Comparison of ENCODE assay signal across 16 cellular contexts in the genomic region with DNA sequence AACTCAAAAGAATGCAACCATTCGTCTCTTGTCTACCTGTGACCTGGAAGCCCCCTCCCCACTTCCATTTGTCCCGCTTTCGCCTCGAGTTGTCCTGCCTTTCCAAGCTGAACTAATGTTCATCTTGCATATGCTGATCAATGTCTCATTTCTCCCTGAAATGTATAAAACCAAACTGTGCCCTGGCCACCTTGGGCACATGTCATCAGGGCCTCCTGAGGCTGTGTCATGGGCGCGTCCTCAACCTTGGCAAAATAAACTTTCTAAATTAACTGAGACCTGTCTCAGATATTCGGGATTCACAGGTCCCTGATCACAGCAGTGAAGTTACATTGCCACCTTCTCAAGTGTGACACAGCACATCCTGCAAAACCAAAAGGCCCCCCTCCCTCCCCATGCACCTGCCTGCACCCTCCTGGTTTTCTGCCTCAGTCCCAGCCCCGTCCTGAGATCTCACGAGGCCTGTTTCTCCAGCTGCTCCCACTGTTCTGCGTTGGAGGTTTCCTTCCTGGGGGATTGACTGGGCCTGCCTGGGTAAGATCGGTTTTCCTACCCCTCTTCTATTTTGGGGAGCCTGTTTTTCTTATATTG.
"Had no signal": no experiment of that assay in that cellular context is flagged by ENCODE, and none has a peak within 500 bp of the region (broad histone marks: within the 10 kb centered on the region; RNA-seq: fewer than 3 reads in every experiment).

No MANE protein-coding gene starts in this region.

- H3K36me3 Mint-ChIP-seq: activated naive CD4-positive, alpha-beta T cell treated with anti-CD3 and anti-CD28 coated beads, Interleukin-2, amount 50 U/mL, for 72 hours; natural killer cell treated with Interleukin-12 subunit alpha and Interleukin-12 subunit beta and Interleukin-15 and Interleukin-18, amount 100 ng/mL, for 72 hours had no signal

- H3K36me3 ChIP-seq: left lung, prostate gland, spleen had no signal

- ATAC-seq: activated naive CD4-positive, alpha-beta T cell treated with anti-CD3 and anti-CD28 coated beads, Interleukin-2, amount 50 U/mL, for 72 hours; natural killer cell treated with Interleukin-12 subunit alpha and Interleukin-12 subunit beta and Interleukin-15 and Interleukin-18, amount 100 ng/mL, for 72 hours had no signal

- H3K4me3 ChIP-seq: left lung, prostate gland had no signal

- H3K27ac ChIP-seq: left lung, prostate gland had no signal

- H3K9me3 ChIP-seq: left lung, prostate gland, spleen had no signal

- H3K27ac Mint-ChIP-seq: activated naive CD4-positive, alpha-beta T cell treated with anti-CD3 and anti-CD28 coated beads, Interleukin-2, amount 50 U/mL, for 72 hours; activated T-helper 2 cell treated with anti-CD3 and anti-CD28 coated beads, Interferon-gamma antibody, Interleukin-2, Interleukin-4, amounts not matched to agents 10 μg/mL and 5 μg/mL and 100 μg/mL, durations not matched to agents 14 hours and 24 hours and 36 hours; natural killer cell treated with Interleukin-12 subunit alpha and Interleukin-12 subunit beta and Interleukin-15 and Interleukin-18, amount 100 ng/mL, for 72 hours had no signal

- H3K4me1 ChIP-seq: prostate gland had no signal

- DNase-seq: activated CD4-positive, CD25-positive, alpha-beta regulatory T cell treated with anti-CD3 and anti-CD28 coated beads, Interleukin-2, amount 50 U/mL, for 72 hours; activated T-cell treated with anti-CD3 and anti-CD28 coated beads, Interleukin-2, amount 50 U/mL, for 1 hour; cortex of kidney; effector CD4-positive, alpha-beta T cell; foreskin fibroblast; hippocampal formation; kidney; mammary epithelial cell; spleen; T1000 had no signal

- H3K4me3 Mint-ChIP-seq: central memory CD8-positive, alpha-beta T cell; natural killer cell treated with Interleukin-12 subunit alpha and Interleukin-12 subunit beta and Interleukin-15 and Interleukin-18, amount 100 ng/mL, for 72 hours had no signal

- H3K27me3 Mint-ChIP-seq: central memory CD8-positive, alpha-beta T cell had no signal

- H3K9me3 Mint-ChIP-seq: activated naive CD4-positive, alpha-beta T cell treated with anti-CD3 and anti-CD28 coated beads, Interleukin-2, amount 50 U/mL, for 72 hours; activated T-helper 2 cell treated with anti-CD3 and anti-CD28 coated beads, Interferon-gamma antibody, Interleukin-2, Interleukin-4, amounts not matched to agents 10 μg/mL and 5 μg/mL and 100 μg/mL, durations not matched to agents 14 hours and 24 hours and 36 hours; central memory CD8-positive, alpha-beta T cell; natural killer cell treated with Interleukin-12 subunit alpha and Interleukin-12 subunit beta and Interleukin-15 and Interleukin-18, amount 100 ng/mL, for 72 hours had no signal
